Comparison of ENCODE assay signal across 8 cellular contexts in the genomic region with DNA sequence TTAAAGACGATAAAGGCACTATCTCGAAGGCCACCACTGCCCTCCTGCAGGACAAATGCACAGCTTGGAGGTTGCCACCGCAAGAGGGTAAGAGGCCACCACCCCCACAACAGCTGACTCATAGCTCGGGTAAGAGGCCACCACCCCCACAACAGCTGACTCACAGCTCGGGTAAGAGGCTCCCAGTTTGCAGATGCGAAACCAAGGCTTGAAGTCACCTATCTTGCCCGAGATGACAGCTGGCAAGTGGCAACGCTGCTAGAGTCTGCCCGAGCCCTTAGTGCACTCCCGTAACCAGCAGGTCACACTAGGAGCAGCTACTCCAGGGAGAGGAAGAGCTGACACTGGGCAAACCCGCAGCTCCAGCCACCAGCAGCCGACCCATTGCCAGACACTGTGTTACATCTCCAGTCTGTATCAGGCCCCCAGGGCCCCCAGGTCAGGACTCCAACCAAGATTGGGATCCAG. TPM values are rescaled to one million over a fixed set of nuclear protein-coding genes. Genes with fewer than 3 reads are reported as not detected.
DNase-seq lines count a peak whose midpoint lies in the region; ATAC-seq and TF ChIP-seq lines count a peak whose summit lies in the region.

No MANE protein-coding gene starts in this region.

- H3K36me3 ChIP-seq in Panc1 (ENCODE audit: control insufficient read depth, insufficient read depth, low read length): no peaks in the 10 kb centered on the region

- intact Hi-C loops in Panc1 (cut with micrococcal nuclease; ENCODE audit: unreplicated experiment): no loop called here

- POLR2A ChIA-PET in Panc1 (lab: Charles Lee): interaction anchor here (0.6 to 0.7 kb wide), 2 partner anchors 15 to 42 kb away, joined by 3 read pairs; no protein-coding TSS in a partner anchor

- ATAC-seq in GM18505 (IDR thresholded peaks at IDR 0.05; ENCODE audit: unreplicated experiment): peak; percentile 72
- peak; percentile 70 for ATAC-seq in HG02885 (IDR thresholded peaks at IDR 0.05; ENCODE audit: poor library complexity, unreplicated experiment)
- ATAC-seq in Panc1: peak; percentile 92

- BruUV-seq in Panc1 (replicated peaks; lab: Mats Ljungman, UMichigan): no TSS peak

- no peaks in the 10 kb centered on the region for H3K9me3 ChIP-seq in Panc1 (ENCODE audit: control insufficient read depth, insufficient read depth, low read depth, low read length)

- peak overlapping the region; percentile 93 for H3K27ac ChIP-seq in Panc1 (ENCODE audit: low read length)

- no peaks in the 10 kb centered on the region for H3K27me3 ChIP-seq in Panc1 (ENCODE audit: control insufficient read depth, insufficient read depth, low read length)

- no peak for TF ChIP-seq POLR2A in GM18505 (IDR thresholded peaks at IDR 0.05; ENCODE audit: borderline replicate concordance, extremely low read depth, insufficient read depth, insufficient read length)

- peaks cover 46% of the 10 kb centered on the region for H3K4me1 ChIP-seq in Panc1 (ENCODE audit: control insufficient read depth, insufficient read depth, low read length)

- TF ChIP-seq CTCF in Panc1 (IDR thresholded peaks at IDR 0.05): no peak

- DNase-seq in Panc1 (ENCODE audit: low read depth, low spot score) (peak; percentile 85), activated T-helper 1 cell treated with Interleukin-2 at 50 U/mL for 16 hours (ENCODE audit: low read depth) (peak; percentile 27), iPS-NIHi7 (ENCODE audit: extremely low spot score) (peak; percentile 52), ureter (ENCODE audit: low spot score) (no peak), midbrain (lab: John Stamatoyannopoulos, UW) (no peak)
- peak; percentile 67 to 87 for DNase-seq in stimulated activated CD8-positive, alpha-beta memory T cell treated with anti-CD3 and anti-CD28 coated beads, Interleukin-15, amount 100 ng/mL, for 48 hours (ENCODE audit: low read depth in 2 of 2)

- CTCF ChIA-PET in Panc1 (lab: Charles Lee): interaction anchor here (1.0 to 1.1 kb wide), 3 partner anchors 9 to 20 kb away, joined by 3 to 5 read pairs (median 3); no protein-coding TSS in a partner anchor

- peak overlapping the region in 1 of 2 experiments; percentile 26; a peak in 2 of 4 replicates for H3K4me3 ChIP-seq in Panc1 (ENCODE audit: low read depth in 2 of 2, low read length in 2 of 2)

- in situ Hi-C loops in Panc1 (cut with HindIII; ENCODE audit: low pct_unique_long_range_greater_than_20kb, low sequenced_read_pairs): no loop called here

RNA-seq across cellular contexts. Expression of a gene that starts 17.1 kb away (rescaled TPM):
- total RNA-seq in Panc1 (2021; ENCODE audit: unreplicated experiment) (73.7 TPM), ureter (15.1 TPM)
- 59.2 TPM for polyA plus RNA-seq in Panc1 (2012; ENCODE audit: insufficient read length)

RNA-seq across cellular contexts. Expression of a gene that starts 41.0 kb away (rescaled TPM):
- 23.5 TPM for total RNA-seq in Panc1 (2021; ENCODE audit: unreplicated experiment)
- polyA plus RNA-seq in Panc1 (2012; ENCODE audit: insufficient read length): 17.7 TPM
- 70.7 TPM for total RNA-seq in ureter

Comparison
In these comparisons a context has a peak if more than half of its experiments do, and no peak if none do; other contexts are left out.
1. DNase-seq: peak in Panc1 (single experiment), activated T-helper 1 cell treated with Interleukin-2 at 50 U/mL for 16 hours (single experiment), iPS-NIHi7 (single experiment) and stimulated activated CD8-positive, alpha-beta memory T cell treated with anti-CD3 and anti-CD28 coated beads, Interleukin-15, amount 100 ng/mL, for 48 hours (2 of 2); none in ureter (single experiment) and midbrain (single experiment).
2. Peak in every context shown above with its lines, with median percentiles within 50 percentile points of each other: ATAC-seq.